In genomic region chr15:74793135-74794028, GRCh38 we compare ENCODE assay signal across 8 cellular contexts. TPM values are rescaled to one million over a fixed set of nuclear protein-coding genes. Genes with fewer than 3 reads are reported as not detected.
DNase-seq lines count a peak whose midpoint lies in the region; ATAC-seq and TF ChIP-seq lines count a peak whose summit lies in the region.

No MANE protein-coding gene starts in this region.

- H3K9ac ChIP-seq in IMR-90 (ENCODE audit: low read depth, low read length), result no peak overlapping the region

- no peak overlapping the region for H2BK120ac ChIP-seq in IMR-90 (ENCODE audit: low read depth, low read length)

- no peak overlapping the region for H4K5ac ChIP-seq in IMR-90 (ENCODE audit: low read depth, low read length)

- H3K56ac ChIP-seq in IMR-90 (ENCODE audit: extremely low read depth, insufficient read depth, low read length), result no peak overlapping the region

- no peak overlapping the region for H4K8ac ChIP-seq in IMR-90 (ENCODE audit: low read depth in 2 of 2, low read length in 2 of 2)

- H3K4me3 ChIP-seq in IMR-90 (ENCODE audit: insufficient read depth, low read depth, low read length), result no peak overlapping the region

- H3K4me1 ChIP-seq in IMR-90 (ENCODE audit: control insufficient read depth, insufficient read depth, low read length), result peaks cover 15% of the 10 kb centered on the region

- H2AK9ac ChIP-seq in IMR-90 (replicated peaks; ENCODE audit: low read depth, low read length, poor library complexity), result no peak overlapping the region

- no peak overlapping the region for H2AFZ ChIP-seq in IMR-90 (replicated peaks; ENCODE audit: low read length, poor library complexity)

- dilution Hi-C loops in IMR-90 (cut with HindIII; ENCODE audit: low sequenced_read_pairs, unreplicated experiment), result no loop called here

- peaks cover 91% of the 10 kb centered on the region for H4K20me1 ChIP-seq in IMR-90 (ENCODE audit: insufficient read depth, low read length)

- no peak overlapping the region for H3K4ac ChIP-seq in IMR-90 (ENCODE audit: low read depth, low read length)

- TF ChIP-seq CTCF in IMR-90 (conservative IDR thresholded peaks at IDR 0.05; ENCODE audit: low read depth, low read length), result no peak; the same call in 1 of the 2 replicates

- TF ChIP-seq POLR2A in IMR-90 (IDR thresholded peaks at IDR 0.05; ENCODE audit: low read depth, low read length), result no peak

- no peak overlapping the region for H2BK5ac ChIP-seq in IMR-90 (ENCODE audit: low read depth, low read length, poor library complexity, severe bottlenecking)

- peak overlapping the region; percentile 71; the same call in 1 of the 2 replicates for H3K23ac ChIP-seq in IMR-90 (ENCODE audit: low read depth, low read length)

- no peak for ATAC-seq in IMR-90 (ENCODE audit: low read depth)
- ATAC-seq in GM21737 (IDR thresholded peaks at IDR 0.05; ENCODE audit: unreplicated experiment), result no peak
- ATAC-seq in GM18858 (IDR thresholded peaks at IDR 0.05; ENCODE audit: unreplicated experiment), result no peak

- no peaks in the 10 kb centered on the region for H3K27me3 ChIP-seq in IMR-90 (ENCODE audit: control insufficient read depth, insufficient read depth, low read length)

- H3K9me1 ChIP-seq in IMR-90 (ENCODE audit: insufficient read depth, low read length), result peaks cover 30% of the 10 kb centered on the region

- no peak overlapping the region for H2BK15ac ChIP-seq in IMR-90 (ENCODE audit: low read depth, low read length)

- intact Hi-C loops in IMR-90 (cut with micrococcal nuclease), result no loop called here

- H4K91ac ChIP-seq in IMR-90 (ENCODE audit: insufficient read depth, low read depth, low read length), result no peak overlapping the region

- 90% methylated on average over 4 of the region's 12 CpGs; no CpG with 5 or more reads in 1 of the 2 experiments for WGBS in IMR-90 (ENCODE audit: extremely low coverage in 2 of 2, insufficient read length in 1 of 2), 2 experiments

- H3K36me3 ChIP-seq in IMR-90 (ENCODE audit: control insufficient read depth, insufficient read depth, low read length), result peaks cover 5% of the 10 kb centered on the region

- H3K79me1 ChIP-seq in IMR-90 (ENCODE audit: low read depth in 1 of 2, low read length in 2 of 2), result peaks cover 19 to 88% of the 10 kb centered on the region in 2 experiments

- H2BK20ac ChIP-seq in IMR-90 (ENCODE audit: low read depth, low read length), result no peak overlapping the region

- POLR2A ChIA-PET in IMR-90 (lab: Charles Lee; ENCODE audit: unreplicated experiment), result interaction anchor here (0.6 kb wide), 1 partner anchor 20 kb away, joined by 3 read pairs; no protein-coding TSS in a partner anchor

- CTCF ChIA-PET in IMR-90 (lab: Yijun Ruan, JAX), result interaction anchor here (0.8 kb wide), 2 partner anchors 10 to 23 kb away, joined by 3 read pairs; no protein-coding TSS in a partner anchor

- TF ChIP-seq RAD21 in IMR-90 (IDR thresholded peaks at IDR 0.05; ENCODE audit: low read length), result peak; percentile 9; the same call in 1 of the 2 replicates

- no peak overlapping the region for H3K27ac ChIP-seq in IMR-90 (ENCODE audit: insufficient read depth, low read length)

- no peak overlapping the region for H3K14ac ChIP-seq in IMR-90 (replicated peaks; ENCODE audit: low read depth, low read length)

- no peak overlapping the region for H3K18ac ChIP-seq in IMR-90 (ENCODE audit: low read depth, low read length)

- no peaks in the 10 kb centered on the region for H3K9me3 ChIP-seq in IMR-90 (ENCODE audit: control insufficient read depth, insufficient read depth, low read length)

- BruUV-seq in IMR-90 (replicated peaks; lab: Mats Ljungman, UMichigan), result no TSS peak

- no peak overlapping the region for H3K4me2 ChIP-seq in IMR-90 (ENCODE audit: low read depth, low read length)

- DNase-seq in IMR-90 (no peak), ecto neural progenitor cell (ENCODE audit: low spot score) (peak; percentile 69), NCI-H1436 (lab: John Stamatoyannopoulos, UW) (no peak), DMS 273 treated with DMSO at 0.1 percent for 48 hours (lab: John Stamatoyannopoulos, UW) (no peak)
- DNase-seq in activated CD4-positive, alpha-beta T cell treated with anti-CD3 and anti-CD28 coated beads, Interleukin-2, amount 50 U/mL, for 4 hours, result peak; percentile 73 to 75
- peak; percentile 66 for DNase-seq in stimulated activated CD8-positive, alpha-beta memory T cell treated with anti-CD3 and anti-CD28 coated beads, Interleukin-12 subunit alpha, Interleukin-12 subunit beta, amount 100 ng/mL, for 1 hour (ENCODE audit: low read depth)

- H2AK5ac ChIP-seq in IMR-90 (ENCODE audit: low read depth, low read length), result no peak overlapping the region

- in situ Hi-C loops in IMR-90 (cut with MboI; ENCODE audit: low sequenced_read_pairs), result no loop called here

TF ChIP-seq in IMR-90, 13 proteins besides CTCF, POLR2A, EP300 and RAD21:
- TF ChIP-seq MXI1 (IDR thresholded peaks at IDR 0.05; ENCODE audit: borderline replicate concordance, low read depth, low read length) (0 out of 2 replicates have a peak, but pooled peaks have one; percentile 28), CHD1 (IDR thresholded peaks at IDR 0.05; ENCODE audit: low read depth, low read length) (no peak)

RNA-seq across cellular contexts. Expression of gene CSK, which starts 11.5 kb away (rescaled TPM):
- total RNA-seq in IMR-90 (2012; rRNA removed), result 10.8 and 13.6 TPM in 2 replicates
- polyA plus RNA-seq in IMR-90 (2012; rRNA removed), result 42.5 and 54.0 TPM in 2 replicates
- 33.3 and 58.6 TPM in 2 replicates for polyA plus RNA-seq in IMR-90 (2012; cell fraction: cytosol; rRNA removed)
- 97.3 and 182 TPM in 2 replicates for polyA plus RNA-seq in IMR-90 (2012; cell fraction: nucleus; rRNA removed; ENCODE audit: low replicate concordance)

RNA-seq across cellular contexts. Expression of gene LMAN1L, which starts 19.3 kb away (rescaled TPM):
- total RNA-seq in IMR-90 (2012; rRNA removed), result not detected in 2 replicates
- polyA plus RNA-seq in IMR-90 (2012; rRNA removed), result not detected in 2 replicates
- polyA plus RNA-seq in IMR-90 (2012; cell fraction: cytosol; rRNA removed), result not detected in 2 replicates
- polyA plus RNA-seq in IMR-90 (2012; cell fraction: nucleus; rRNA removed; ENCODE audit: low replicate concordance), result 0.09 and 0.30 TPM in 2 replicates

RNA-seq across cellular contexts. Expression of gene CPLX3, which starts 33.0 kb away (rescaled TPM):
- total RNA-seq in IMR-90 (2012; rRNA removed), result not detected in 2 replicates
- polyA plus RNA-seq in IMR-90 (2012; rRNA removed), result not detected in 2 replicates
- polyA plus RNA-seq in IMR-90 (2012; cell fraction: cytosol; rRNA removed), result not detected in 2 replicates
- 0.12 and 0.24 TPM in 2 replicates for polyA plus RNA-seq in IMR-90 (2012; cell fraction: nucleus; rRNA removed; ENCODE audit: low replicate concordance)

RNA-seq across cellular contexts. Expression of gene CYP1A2, which starts 44.7 kb away (rescaled TPM):
- not detected in 2 replicates for total RNA-seq in IMR-90 (2012; rRNA removed)
- not detected in 2 replicates for polyA plus RNA-seq in IMR-90 (2012; rRNA removed)
- polyA plus RNA-seq in IMR-90 (2012; cell fraction: cytosol; rRNA removed), result not detected in 2 replicates
- not detected in 2 replicates for polyA plus RNA-seq in IMR-90 (2012; cell fraction: nucleus; rRNA removed; ENCODE audit: low replicate concordance)

RNA-seq across cellular contexts. Expression of gene ULK3, which starts 49.6 kb away (rescaled TPM):
- 8.6 and 11.8 TPM in 2 replicates for total RNA-seq in IMR-90 (2012; rRNA removed)
- 22.7 and 24.7 TPM in 2 replicates for polyA plus RNA-seq in IMR-90 (2012; rRNA removed)
- polyA plus RNA-seq in IMR-90 (2012; cell fraction: cytosol; rRNA removed), result 10.2 and 12.4 TPM in 2 replicates
- 160 and 201 TPM in 2 replicates for polyA plus RNA-seq in IMR-90 (2012; cell fraction: nucleus; rRNA removed; ENCODE audit: low replicate concordance)

Comparison
In these comparisons a context has a peak if more than half of its experiments do, and no peak if none do; other contexts are left out.
1. DNase-seq: peak in activated CD4-positive, alpha-beta T cell treated with anti-CD3 and anti-CD28 coated beads, Interleukin-2, amount 50 U/mL, for 4 hours (2 of 2), ecto neural progenitor cell (single experiment) and stimulated activated CD8-positive, alpha-beta memory T cell treated with anti-CD3 and anti-CD28 coated beads, Interleukin-12 subunit alpha, Interleukin-12 subunit beta, amount 100 ng/mL, for 1 hour (single experiment); none in IMR-90 (single experiment), NCI-H1436 (single experiment) and DMS 273 treated with DMSO at 0.1 percent for 48 hours (single experiment).